Comparison of ENCODE assay signal across 19 cellular contexts in genomic region chr19:38199340-38199739, GRCh38. TPM values are rescaled to one million over a fixed set of nuclear protein-coding genes. Genes with fewer than 3 reads are reported as not detected.
A peak's percentile ranks its signal among the peaks of the same experiment; 100 is the strongest.
DNase-seq lines count a peak whose midpoint lies in the region; ATAC-seq and TF ChIP-seq lines count a peak whose summit lies in the region.
"Had no signal": no experiment of that assay in that cellular context is flagged by ENCODE, and none has a peak within 500 bp of the region (broad histone marks: within the 10 kb centered on the region; RNA-seq: fewer than 3 reads in every experiment).

No MANE protein-coding gene starts in this region.

- no peak overlapping the region for H4K91ac ChIP-seq in H9 (ENCODE audit: insufficient read length, low read depth, low read length)

- H3K27me3 ChIP-seq in H9 (ENCODE audit: insufficient read depth, low read length) (no peaks in the 10 kb centered on the region), suprapubic skin (no peaks in the 10 kb centered on the region)
- H3K27me3 ChIP-seq: BE2C had no signal

- TF ChIP-seq EP300 in suprapubic skin (IDR thresholded peaks at IDR 0.05), result no peak

- ATAC-seq in stimulated activated naive B cell treated with anti-CD40 and anti-IgM and Interleukin-4, amounts not matched to agents 10 μg/mL and 1 μg/mL and 100 μg/mL, for 72 hours (replicated peaks), result no peak
- no peak for ATAC-seq in sciatic nerve
- ATAC-seq: GM12878, HepG2 had no signal

- peaks cover 63% of the 10 kb centered on the region for H3K36me3 ChIP-seq in suprapubic skin
- H3K36me3 ChIP-seq: HAP-1 had no signal

- no peak overlapping the region; a peak in 1 of 7 replicates for H3K27ac Mint-ChIP-seq in H9
- peak overlapping the region; percentile 51 for H3K27ac Mint-ChIP-seq in stimulated activated naive B cell treated with anti-CD40 and anti-IgM and Interleukin-4, amounts not matched to agents 10 μg/mL and 1 μg/mL and 100 μg/mL, for 72 hours
- H3K27ac Mint-ChIP-seq: CD4-positive, CD25-positive, alpha-beta regulatory T cell had no signal

- no peaks in the 10 kb centered on the region for H3K79me2 ChIP-seq in H9 (ENCODE audit: insufficient read depth, low read length)

- H2BK20ac ChIP-seq in H9 (ENCODE audit: low read depth, low read length, poor library complexity, severe bottlenecking), result no peak overlapping the region

- TF ChIP-seq CTCF in H9 (conservative IDR thresholded peaks at IDR 0.05), result no peak
- no peak for TF ChIP-seq CTCF in RWPE1 (conservative IDR thresholded peaks at IDR 0.05; ENCODE audit: low read depth)
- TF ChIP-seq CTCF in suprapubic skin (IDR thresholded peaks at IDR 0.05), result no peak

- no peak overlapping the region for H3K23ac ChIP-seq in H9 (ENCODE audit: insufficient read length, low read depth, low read length)

- no peak overlapping the region for H4K8ac ChIP-seq in H9 (replicated peaks; ENCODE audit: insufficient read length, low read depth, low read length)

- no CpG with 5 or more reads among the region's 11 CpGs for WGBS in H9 (ENCODE audit: extremely low coverage, insufficient read length, low lambda C conversion rate)
- WGBS in suprapubic skin, result 73% methylated on average over 8 of the region's 11 CpGs

- H3K79me1 ChIP-seq in H9 (ENCODE audit: insufficient read depth, low read depth, low read length, poor library complexity, severe bottlenecking), result no peaks in the 10 kb centered on the region

- H2AK5ac ChIP-seq in H9 (ENCODE audit: insufficient read length, low read length), result no peak overlapping the region

- no peaks in the 10 kb centered on the region for H3K4me1 Mint-ChIP-seq in H9
- H3K4me1 Mint-ChIP-seq in stimulated activated naive B cell treated with anti-CD40 and anti-IgM and Interleukin-4, amounts not matched to agents 10 μg/mL and 1 μg/mL and 100 μg/mL, for 72 hours, result peaks cover 6 to 7% of the 10 kb centered on the region in 2 donors
- H3K4me1 Mint-ChIP-seq: CD4-positive, CD25-positive, alpha-beta regulatory T cell; CD8-positive, alpha-beta memory T cell had no signal

- H2BK15ac ChIP-seq in H9 (ENCODE audit: low read depth, low read length), result no peak overlapping the region

- H4K20me1 ChIP-seq in H9 (ENCODE audit: control insufficient read depth, insufficient read depth, insufficient read length), result no peaks in the 10 kb centered on the region

- no peak overlapping the region for H3K4me3 ChIP-seq in suprapubic skin
- H3K4me3 ChIP-seq: GM12878, HAP-1 had no signal

- H3K4me1 ChIP-seq in H9 (ENCODE audit: insufficient read depth, low read length) (no peaks in the 10 kb centered on the region), suprapubic skin (peaks cover 6% of the 10 kb centered on the region)
- H3K4me1 ChIP-seq: HAP-1 had no signal

- intact Hi-C loops in sciatic nerve (cut with DNase I), result no loop called here

- H2AFZ ChIP-seq in H9 (ENCODE audit: low read length), result no peak overlapping the region

- POLR2A ChIA-PET in RWPE1 (lab: Yijun Ruan, JAX; ENCODE audit: low non-redundant PET), result interaction anchor here (0.6 kb wide), 1 partner anchor 15 kb away, joined by 6 read pairs; no protein-coding TSS in a partner anchor

- CTCF ChIA-PET in RWPE1 (lab: Yijun Ruan, JAX), result interaction anchor here (0.7 kb wide), 1 partner anchor 299 kb away, joined by 3 read pairs; no protein-coding TSS in a partner anchor

- no peak overlapping the region for H4K5ac ChIP-seq in H9 (ENCODE audit: insufficient read length, low read depth, low read length)

- no peaks in the 10 kb centered on the region for H3K23me2 ChIP-seq in H9 (ENCODE audit: insufficient read length, low read depth, low read length, poor library complexity, severe bottlenecking)

- no peak overlapping the region for H2BK12ac ChIP-seq in H9 (ENCODE audit: insufficient read length, low read depth, low read length)

- no peak overlapping the region for H3K4ac ChIP-seq in H9 (ENCODE audit: low read depth, low read length)

- H3K4me3 Mint-ChIP-seq in H9, result no peak overlapping the region
- H3K4me3 Mint-ChIP-seq in stimulated activated naive B cell treated with anti-CD40 and anti-IgM and Interleukin-4, amounts not matched to agents 10 μg/mL and 1 μg/mL and 100 μg/mL, for 72 hours, result no peak overlapping the region
- H3K4me3 Mint-ChIP-seq: CD4-positive, CD25-positive, alpha-beta regulatory T cell; CD8-positive, alpha-beta memory T cell had no signal

- no peak overlapping the region for H3K14ac ChIP-seq in H9 (ENCODE audit: insufficient read depth, low read length)

- H3K27me3 Mint-ChIP-seq in H9 (ENCODE audit: low read depth), result peaks cover 1% of the 10 kb centered on the region; the same call in 1 of the 2 replicates
- H3K27me3 Mint-ChIP-seq in stimulated activated naive B cell treated with anti-CD40 and anti-IgM and Interleukin-4, amounts not matched to agents 10 μg/mL and 1 μg/mL and 100 μg/mL, for 72 hours, result no peaks in the 10 kb centered on the region
- H3K27me3 Mint-ChIP-seq: CD4-positive, CD25-positive, alpha-beta regulatory T cell had no signal

- H3K9ac ChIP-seq in H9 (ENCODE audit: extremely low read depth, insufficient read length, low read length), result no peak overlapping the region

- H3K9me3 Mint-ChIP-seq in H9, result no peaks in the 10 kb centered on the region; a peak in 1 of 5 replicates
- H3K9me3 Mint-ChIP-seq in stimulated activated naive B cell treated with anti-CD40 and anti-IgM and Interleukin-4, amounts not matched to agents 10 μg/mL and 1 μg/mL and 100 μg/mL, for 72 hours, result no peaks in the 10 kb centered on the region
- H3K9me3 Mint-ChIP-seq: CD8-positive, alpha-beta memory T cell had no signal

- peak; percentile 19 for DNase-seq in H9
- no peak for DNase-seq in RWPE1 (ENCODE audit: low spot score)
- peak; percentile 43 for DNase-seq in islet precursor cell
- no peak for DNase-seq in stimulated activated naive B cell treated with anti-CD40 and anti-IgM and Interleukin-4, amounts not matched to agents 10 μg/mL and 1 μg/mL and 100 μg/mL, for 72 hours
- no peak for DNase-seq in suprapubic skin (ENCODE audit: low spot score in 2 of 2)
- no peak for DNase-seq in sciatic nerve (ENCODE audit: low spot score)
- DNase-seq: BE2C; C1 segment of cervical spinal cord; CD4-positive, CD25-positive, alpha-beta regulatory T cell; CD8-positive, alpha-beta memory T cell; COR-L47; DMS 273 treated with DMSO at 0.1 percent for 48 hours; DMS53; DND-41; EL had no signal

- H3K56ac ChIP-seq in H9 (ENCODE audit: insufficient read length, low read depth, low read length), result no peak overlapping the region

- no peak overlapping the region for H3T11ph ChIP-seq in H9 (ENCODE audit: low read length)

- H2BK5ac ChIP-seq in H9 (ENCODE audit: insufficient read length, low read length), result no peak overlapping the region

- no peak overlapping the region for H3K27ac ChIP-seq in H9 (ENCODE audit: insufficient read length, low read depth, low read length)
- peak overlapping the region; percentile 51 for H3K27ac ChIP-seq in RWPE1
- H3K27ac ChIP-seq in suprapubic skin, result no peak overlapping the region

- H3K4me2 ChIP-seq in H9 (ENCODE audit: insufficient read depth, insufficient read length, low read length), result no peak overlapping the region

- H3K36me3 Mint-ChIP-seq in H9 (ENCODE audit: insufficient read depth in 1 of 3, low read depth in 3 of 3), result peaks cover 14 to 41% (median 27%) of the 10 kb centered on the region in 3 experiments
- H3K36me3 Mint-ChIP-seq in stimulated activated naive B cell treated with anti-CD40 and anti-IgM and Interleukin-4, amounts not matched to agents 10 μg/mL and 1 μg/mL and 100 μg/mL, for 72 hours, result peaks cover 80 to 89% of the 10 kb centered on the region in 2 donors

- H3K9me3 ChIP-seq in H9 (ENCODE audit: control insufficient read depth, low read depth, low read length), result no peaks in the 10 kb centered on the region
- H3K9me3 ChIP-seq in suprapubic skin, result no peaks in the 10 kb centered on the region
- H3K9me3 ChIP-seq: BE2C, HAP-1 had no signal

- H3K18ac ChIP-seq in H9 (ENCODE audit: insufficient read length, low read depth, low read length), result no peak overlapping the region

- H2BK120ac ChIP-seq in H9 (ENCODE audit: low read depth, low read length, poor library complexity, severe bottlenecking), result no peak overlapping the region

- TF ChIP-seq POLR2A in suprapubic skin (IDR thresholded peaks at IDR 0.05), result no peak

RNA-seq across cellular contexts. Expression of gene DPF1, which starts 24.7 kb away (rescaled TPM):
- 12.0 and 13.1 TPM in 2 replicates for total RNA-seq in H9 (2021)
- 1 to 10 TPM in 1 of 4 donors, not detected in 3; 1.1 TPM for total RNA-seq in suprapubic skin
- not detected for total RNA-seq in sciatic nerve
- total RNA-seq: CD4-positive, CD25-positive, alpha-beta regulatory T cell had no signal

RNA-seq across cellular contexts. Expression of gene PPP1R14A, which starts 56.8 kb away (rescaled TPM):
- total RNA-seq in H9 (2021) (18.3 and 19.6 TPM in 2 replicates), suprapubic skin (10 to 100 TPM in 1 of 4 donors, 1 to 10 TPM in 3; 2.3 to 13.3 (median 7.7) TPM), sciatic nerve (27.5 TPM)
- total RNA-seq: A172, GM12878, HepG2 had no signal

Comparison
In these comparisons a context has a peak if more than half of its experiments do, and no peak if none do; other contexts are left out.
1. DNase-seq: peak in H9 (single experiment) and islet precursor cell (single experiment); none in RWPE1 (single experiment), stimulated activated naive B cell treated with anti-CD40 and anti-IgM and Interleukin-4, amounts not matched to agents 10 μg/mL and 1 μg/mL and 100 μg/mL, for 72 hours (single experiment), suprapubic skin (0 of 2) and sciatic nerve (single experiment).